8 cellular contexts compared by ENCODE assay signal in genomic region chr19:9791552-9792181, GRCh38. TPM values are rescaled to one million over a fixed set of nuclear protein-coding genes. Genes with fewer than 3 reads are reported as not detected.
DNase-seq lines count a peak whose midpoint lies in the region; ATAC-seq, FAIRE-seq and TF ChIP-seq lines count a peak whose summit lies in the region.

No MANE protein-coding gene starts in this region.

- H3K36me3 ChIP-seq in adrenal gland (replicated peaks in 1 of 2) (no peaks in the 10 kb centered on the region), pancreas (no peaks in the 10 kb centered on the region), thoracic aorta (no peaks in the 10 kb centered on the region)

- no peak for FAIRE-seq in pancreas (lab: Jason Lieb, UNC)

- intact Hi-C loops in adrenal gland (cut with DNase I): loop anchor here in 1 of 2 donors (10.0 kb wide), 2 partner anchors 487 to 657 kb away; partner anchors contain the start of gene ZNF699
- intact Hi-C loops in cardiac septum (cut with DNase I): loop anchor here (1.0 to 10.0 kb wide), 5 partner anchors 28 to 647 kb away; partner anchors contain the start of genes FBXL12, ZNF266, ZNF317 and ZNF561
- intact Hi-C loops in pancreas (cut with DNase I): loop anchor here in 1 of 3 donors (10.0 kb wide), 1 partner anchor 587 kb away; no protein-coding TSS in a partner anchor

- TF ChIP-seq CTCF in AG10803 (conservative IDR thresholded peaks at IDR 0.05; ENCODE audit: low read length): no peak
- TF ChIP-seq CTCF in adrenal gland (IDR thresholded peaks at IDR 0.05): no peak
- no peak for TF ChIP-seq CTCF in pancreas (IDR thresholded peaks at IDR 0.05)
- TF ChIP-seq CTCF in thoracic aorta (IDR thresholded peaks at IDR 0.05): no peak

- peak; percentile 45 for ATAC-seq in GM21447 (IDR thresholded peaks at IDR 0.05; ENCODE audit: unreplicated experiment)
- peak; percentile 59 to 80 (median 72) for ATAC-seq in pancreas
- ATAC-seq in thoracic aorta (ENCODE audit: insufficient number of reproducible peaks, low FRiP score, low read depth): peak; percentile 67

- H3K27me3 ChIP-seq in adrenal gland (no peaks in the 10 kb centered on the region), pancreas (no peaks in the 10 kb centered on the region), thoracic aorta (replicated peaks; ENCODE audit: insufficient read depth) (no peaks in the 10 kb centered on the region)

- peak in 1 of 2 donors; percentile 11 for TF ChIP-seq POLR2A in adrenal gland (IDR thresholded peaks at IDR 0.05)

- H3K9me3 ChIP-seq in adrenal gland (replicated peaks in 1 of 3) (no peaks in the 10 kb centered on the region), pancreas (no peaks in the 10 kb centered on the region), thoracic aorta (no peaks in the 10 kb centered on the region)

- H3K4me1 ChIP-seq in adrenal gland (replicated peaks in 1 of 2) (peaks cover 0 to 5% of the 10 kb centered on the region in 2 donors), pancreas (peaks cover 0 to 6% (median 0%) of the 10 kb centered on the region in 3 donors), thoracic aorta (ENCODE audit: control insufficient read depth in 1 of 2, low read depth in 2 of 2) (peaks cover 0 to 13% of the 10 kb centered on the region in 2 donors)

- WGBS in adrenal gland, 4 donors: 2 to 6% (median 3%) methylated on average over 18 to 48 of the region's 48 CpGs
- WGBS in pancreas, 2 donors: 2 to 4% methylated on average over 35 to 48 of the region's 48 CpGs

- H3K27ac ChIP-seq in adrenal gland (peak overlapping the region; percentile 71 to 99 (median 76)), pancreas (peak overlapping the region in 2 of 4 donors; percentile 50 to 85), thoracic aorta (peak overlapping the region; percentile 94 to 95)

- DNase-seq in AG10803 (ENCODE audit: low read depth) (peak; percentile 95), NCI-H1048 (lab: John Stamatoyannopoulos, UW) (peak; percentile 90), T follicular helper cell (ENCODE audit: low read depth) (peak; percentile 98), adrenal gland (peak; percentile 96 to 99 (median 98)), cardiac septum (ENCODE audit: low spot score) (peak; percentile 97), pancreas (peak; percentile 79 to 97 (median 91)), thoracic aorta (ENCODE audit: low spot score) (peak; percentile 99)

- H3K4me3 ChIP-seq in AG10803 (ENCODE audit: low read length) (peak overlapping the region; percentile 87), adrenal gland (peak overlapping the region in 2 of 4 donors; percentile 55 to 82), pancreas (peak overlapping the region in 2 of 4 donors; percentile 28 to 62), thoracic aorta (peak overlapping the region; percentile 85)

RNA-seq across cellular contexts. Expression of gene ZNF846, which starts 23.1 kb away (rescaled TPM):
- total RNA-seq in adrenal gland (10 to 100 TPM in 4 of 8 donors, 1 to 10 TPM in 4; 7.1 to 20.3 (median 9.9) TPM), cardiac septum (10.5 TPM), pancreas (10 to 100 TPM in 1 of 6 donors, 1 to 10 TPM in 5; 2.3 to 10.2 (median 4.0) TPM), thoracic aorta (10 to 100 TPM; 44.0 to 54.6 TPM)
- polyA plus RNA-seq in adrenal gland (10 to 100 TPM in 1 of 3 donors, 1 to 10 TPM in 2; 5.2 to 24.8 (median 7.9) TPM), pancreas (1 to 10 TPM; 5.1 to 6.1 TPM)

RNA-seq across cellular contexts. Expression of gene FBXL12, which starts 27.2 kb away (rescaled TPM):
- total RNA-seq in adrenal gland (10 to 100 TPM; 12.4 to 23.7 (median 20.7) TPM), cardiac septum (17.0 TPM), pancreas (10 to 100 TPM in 1 of 6 donors, 1 to 10 TPM in 5; 6.5 to 12.5 (median 7.0) TPM), thoracic aorta (10 to 100 TPM; 28.9 to 64.8 TPM)
- polyA plus RNA-seq in adrenal gland (10 to 100 TPM in 2 of 3 donors, 1 to 10 TPM in 1; 6.6 to 31.7 (median 30.6) TPM), pancreas (10 to 100 TPM; 16.6 to 20.5 TPM)

RNA-seq across cellular contexts. Expression of gene UBL5, which starts 36.1 kb away (rescaled TPM):
- total RNA-seq in adrenal gland: 100 to 1,000 TPM; 410 to 722 (median 460) TPM
- polyA plus RNA-seq in adrenal gland: 1,000 to 10,000 TPM in 2 of 3 donors, 100 to 1,000 TPM in 1; 352 to 2,424 (median 1,146) TPM
- 422 TPM for total RNA-seq in cardiac septum
- 100 to 1,000 TPM in 2 of 6 donors, 10 to 100 TPM in 4; 57.5 to 117 (median 87.5) TPM for total RNA-seq in pancreas
- polyA plus RNA-seq in pancreas: 100 to 1,000 TPM; 361 to 440 TPM
- total RNA-seq in thoracic aorta: 100 to 1,000 TPM; 210 to 414 TPM

RNA-seq across cellular contexts. Expression of gene PIN1, which starts 43.5 kb away (rescaled TPM):
- total RNA-seq in adrenal gland (100 to 1,000 TPM in 7 of 8 donors, 10 to 100 TPM in 1; 75.5 to 177 (median 120) TPM), cardiac septum (93.5 TPM), pancreas (10 to 100 TPM; 15.1 to 28.4 (median 22.0) TPM), thoracic aorta (10 to 100 TPM; 76.5 to 79.4 TPM)
- polyA plus RNA-seq in adrenal gland (10 to 100 TPM; 28.5 to 95.2 (median 94.1) TPM), pancreas (10 to 100 TPM; 42.4 to 92.8 TPM)
